Comparison of ENCODE assay signal across 2 cellular contexts in the genomic region with DNA sequence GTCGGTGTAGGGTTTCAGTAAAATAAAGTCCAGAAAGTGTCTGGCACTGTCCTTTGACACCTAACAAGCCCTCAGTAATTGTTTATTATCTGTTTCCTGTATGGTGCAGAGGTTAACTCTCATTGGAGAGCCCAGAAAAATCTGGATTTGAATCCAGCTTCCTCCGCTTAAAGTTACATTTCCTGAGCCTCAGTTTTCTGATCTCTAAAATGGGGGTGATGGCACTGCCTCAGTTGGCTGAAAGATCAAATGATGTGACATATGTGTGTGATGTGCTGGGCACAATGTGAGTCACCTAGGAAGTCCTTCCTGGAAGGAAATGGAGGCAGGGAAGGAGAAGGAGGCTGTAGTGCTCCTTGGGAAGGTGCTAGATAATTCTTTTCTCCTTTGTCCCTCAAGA.
TF ChIP-seq lines count a peak whose summit lies in the region.

No MANE protein-coding gene starts in this region.

TF ChIP-seq in HepG2, 621 proteins besides CTCF, POLR2A, EP300 and RAD21:
- peak; percentile 52; the same call in 1 of the 2 replicates for TF ChIP-seq ZNF629 (CRISPR knock-in tag; conservative IDR thresholded peaks at IDR 0.05)
- TF ChIP-seq SCMH1 (CRISPR knock-in tag; IDR thresholded peaks at IDR 0.05; ENCODE audit: borderline replicate concordance): no peak
- no peak for TF ChIP-seq SP1 (IDR thresholded peaks at IDR 0.05)
- TF ChIP-seq SP1 (CRISPR knock-in tag; IDR thresholded peaks at IDR 0.05): no peak
- no peak for TF ChIP-seq ZNF746 (CRISPR knock-in tag; IDR thresholded peaks at IDR 0.05)
TF ChIP-seq in HepG2: peak in this region for 1.

TF ChIP-seq in K562, 482 proteins besides CTCF, POLR2A, EP300 and RAD21:
- TF ChIP-seq PURB (CRISPR knock-in tag; IDR thresholded peaks at IDR 0.05; ENCODE audit: low read depth) (no peak), KDM1A (IDR thresholded peaks at IDR 0.05) (peak in 1 of 2 experiments; percentile 43; a peak in 3 of 4 replicates), BCOR (IDR thresholded peaks at IDR 0.05) (peak; percentile 87), RBM25 (IDR thresholded peaks at IDR 0.05; ENCODE audit: low read depth, low read length, severe bottlenecking) (peak; percentile 71), CHD4 (IDR thresholded peaks at IDR 0.05; ENCODE audit: insufficient read depth, insufficient replicate concordance, low read depth, low read length, poor library complexity, severe bottlenecking) (peak; percentile 66), MAFG (tag; conservative IDR thresholded peaks at IDR 0.05) (no peak)
